8 cellular contexts compared by ENCODE assay signal in the genomic region with DNA sequence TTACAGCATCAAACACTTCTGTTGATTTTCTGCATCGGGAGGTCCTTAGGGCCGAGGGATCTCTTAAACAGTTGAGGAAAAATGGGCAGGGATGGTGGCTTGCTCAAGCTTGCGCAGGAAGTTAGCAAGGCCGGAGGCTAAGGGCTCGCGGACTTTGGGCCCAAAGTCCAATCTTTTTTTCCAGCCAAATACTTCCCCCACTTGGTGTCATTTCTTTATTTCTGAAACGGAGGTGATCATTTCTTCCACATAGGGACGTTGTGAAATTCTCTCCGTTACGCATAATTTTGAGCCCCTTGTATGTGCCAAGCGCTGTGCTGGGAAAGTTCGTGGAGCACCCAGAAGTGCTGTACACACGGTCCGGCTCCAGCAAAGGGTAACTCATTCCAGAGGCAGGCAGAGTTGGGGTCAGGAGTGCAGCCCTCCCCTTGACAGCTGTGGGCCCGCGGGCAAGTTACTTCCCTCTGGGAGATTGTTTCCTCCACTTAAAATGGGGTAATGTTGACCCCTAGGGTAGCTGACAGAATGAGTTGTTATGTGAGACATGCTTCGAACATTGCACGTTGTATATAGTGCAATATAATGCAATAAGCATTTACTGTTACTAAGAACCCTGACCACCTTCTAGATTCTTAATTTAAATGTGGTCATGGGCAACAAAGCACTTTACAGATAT. TPM values are rescaled to one million over a fixed set of nuclear protein-coding genes. Genes with fewer than 3 reads are reported as not detected.
A peak's percentile ranks its signal among the peaks of the same experiment; 100 is the strongest.
DNase-seq lines count a peak whose midpoint lies in the region; ATAC-seq lines count a peak whose summit lies in the region.

No MANE protein-coding gene starts in this region.

- peak overlapping the region; percentile 41 for H3K9ac ChIP-seq in iPS-15b (ENCODE audit: low read depth, low read length)
- H3K9ac ChIP-seq in stomach smooth muscle (ENCODE audit: low read length in 2 of 2) = peak overlapping the region; percentile 80 to 89

- peak overlapping the region; percentile 78 for H3K27ac ChIP-seq in stomach smooth muscle (ENCODE audit: low read length)

- H3K36me3 ChIP-seq in iPS-15b (ENCODE audit: control insufficient read depth, insufficient read depth, low read length) (peaks cover 27% of the 10 kb centered on the region), stomach smooth muscle (ENCODE audit: control insufficient read depth in 2 of 2, insufficient read depth in 2 of 2, low read length in 2 of 2) (peaks cover 24 to 28% of the 10 kb centered on the region in 2 donors)

- ATAC-seq in activated T-cell treated with anti-CD3 and anti-CD28 coated beads, Interleukin-2, amount 50 U/mL, for 4 hours = no peak

- H3K4me3 ChIP-seq in iPS-15b (ENCODE audit: low read depth, low read length) (peak overlapping the region; percentile 92), stomach smooth muscle (ENCODE audit: low read length in 2 of 2) (peak overlapping the region; percentile 91 to 93)

- H3K4me1 ChIP-seq in iPS-15b (ENCODE audit: control insufficient read depth, insufficient read depth, low read length) = peaks cover 3% of the 10 kb centered on the region
- H3K4me1 ChIP-seq in stomach smooth muscle (ENCODE audit: control insufficient read depth, insufficient read depth, low read length) = peaks cover 38% of the 10 kb centered on the region

- intact Hi-C loops in activated CD4-positive, alpha-beta memory T cell treated with anti-CD3 and anti-CD28 coated beads for 36 hours (cut with micrococcal nuclease) = loop anchor here (1.0 to 5.0 kb wide), 3 partner anchors 17 to 106 kb away; partner anchors contain the start of genes ATF4, RPS19BP1 and TAB1

- CTCF ChIA-PET in activated CD4-positive, alpha-beta memory T cell treated with anti-CD3 and anti-CD28 coated beads for 36 hours (lab: Charles Lee) = interaction anchor here (0.8 to 5.4 kb wide), 9 partner anchors 8 to 184 kb away, joined by 3 to 52 read pairs (median 5); partner anchors contain the start of gene RPL3

- no peak for DNase-seq in activated T-cell treated with anti-CD3 and anti-CD28 coated beads, Interleukin-2, amount 50 U/mL, for 4 hours
- no peak for DNase-seq in activated T-cell treated with anti-CD3 and anti-CD28 coated beads, Interleukin-2, amount 50 U/mL, for 48 hours
- DNase-seq in activated CD4-positive, alpha-beta memory T cell treated with anti-CD3 and anti-CD28 coated beads for 36 hours = no peak
- DNase-seq in AG08396 (ENCODE audit: low spot score) (no peak), NCI-H2081 treated with DMSO at 0.1 percent for 48 hours (lab: John Stamatoyannopoulos, UW) (no peak), NCI-H1694 treated with DMSO at 0.1 percent for 48 hours (lab: John Stamatoyannopoulos, UW) (no peak)

- peak overlapping the region; percentile 95 for H3K4me3 Mint-ChIP-seq in activated T-cell treated with anti-CD3 and anti-CD28 coated beads, Interleukin-2, amount 50 U/mL, for 4 hours
- H3K4me3 Mint-ChIP-seq in activated CD4-positive, alpha-beta memory T cell treated with anti-CD3 and anti-CD28 coated beads for 36 hours = peak overlapping the region; percentile 96

- H3K27ac Mint-ChIP-seq in activated CD4-positive, alpha-beta memory T cell treated with anti-CD3 and anti-CD28 coated beads for 36 hours = peak overlapping the region; percentile 81

- no peaks in the 10 kb centered on the region for H3K27me3 Mint-ChIP-seq in activated T-cell treated with anti-CD3 and anti-CD28 coated beads, Interleukin-2, amount 50 U/mL, for 4 hours (ENCODE audit: low read depth)
- H3K27me3 Mint-ChIP-seq in activated CD4-positive, alpha-beta memory T cell treated with anti-CD3 and anti-CD28 coated beads for 36 hours = no peaks in the 10 kb centered on the region

- H3K9me3 ChIP-seq in iPS-15b (ENCODE audit: control insufficient read depth, insufficient read depth, low read length) (no peaks in the 10 kb centered on the region), stomach smooth muscle (ENCODE audit: control insufficient read depth in 2 of 2, low read length in 2 of 2) (no peaks in the 10 kb centered on the region)

- peaks cover 36% of the 10 kb centered on the region for H3K4me1 Mint-ChIP-seq in activated T-cell treated with anti-CD3 and anti-CD28 coated beads, Interleukin-2, amount 50 U/mL, for 4 hours (ENCODE audit: low read depth)
- H3K4me1 Mint-ChIP-seq in activated CD4-positive, alpha-beta memory T cell treated with anti-CD3 and anti-CD28 coated beads for 36 hours (ENCODE audit: low read depth) = peaks cover 42% of the 10 kb centered on the region

- peaks cover 28% of the 10 kb centered on the region for H3K36me3 Mint-ChIP-seq in activated T-cell treated with anti-CD3 and anti-CD28 coated beads, Interleukin-2, amount 50 U/mL, for 4 hours (ENCODE audit: insufficient read depth)
- peaks cover 38% of the 10 kb centered on the region for H3K36me3 Mint-ChIP-seq in activated CD4-positive, alpha-beta memory T cell treated with anti-CD3 and anti-CD28 coated beads for 36 hours

- POLR2A ChIA-PET in activated CD4-positive, alpha-beta memory T cell treated with anti-CD3 and anti-CD28 coated beads for 36 hours (lab: Charles Lee) = interaction anchor here (0.6 to 2.7 kb wide), 6 partner anchors 9 to 184 kb away, joined by 3 to 20 read pairs (median 6); partner anchors contain the start of gene ATF4

- H3K9me3 Mint-ChIP-seq in activated T-cell treated with anti-CD3 and anti-CD28 coated beads, Interleukin-2, amount 50 U/mL, for 4 hours = no peaks in the 10 kb centered on the region
- H3K9me3 Mint-ChIP-seq in activated CD4-positive, alpha-beta memory T cell treated with anti-CD3 and anti-CD28 coated beads for 36 hours = no peaks in the 10 kb centered on the region

- H3K27me3 ChIP-seq in iPS-15b (ENCODE audit: control insufficient read depth, insufficient read depth, low read length) (peaks cover 56% of the 10 kb centered on the region), stomach smooth muscle (ENCODE audit: control insufficient read depth in 1 of 2, insufficient read depth in 2 of 2, low read length in 2 of 2) (no peaks in the 10 kb centered on the region)

RNA-seq across cellular contexts. Expression of gene MIEF1, which starts 0.8 kb away (rescaled TPM):
- total RNA-seq in activated T-cell treated with anti-CD3 and anti-CD28 coated beads, Interleukin-2, amount 50 U/mL, for 4 hours = 10 to 100 TPM; 69.9 to 76.6 (median 70.7) TPM
- total RNA-seq in activated CD4-positive, alpha-beta memory T cell treated with anti-CD3 and anti-CD28 coated beads for 36 hours = 10 to 100 TPM; 40.3 to 43.1 TPM

RNA-seq across cellular contexts. Expression of gene ATF4, which starts 17.4 kb away (rescaled TPM):
- total RNA-seq in activated T-cell treated with anti-CD3 and anti-CD28 coated beads, Interleukin-2, amount 50 U/mL, for 4 hours = 100 to 1,000 TPM; 611 to 673 (median 650) TPM
- total RNA-seq in activated CD4-positive, alpha-beta memory T cell treated with anti-CD3 and anti-CD28 coated beads for 36 hours = 100 to 1,000 TPM; 437 to 455 TPM

RNA-seq across cellular contexts. Expression of gene RPS19BP1, which starts 29.6 kb away (rescaled TPM):
- 100 to 1,000 TPM; 198 to 208 (median 201) TPM for total RNA-seq in activated T-cell treated with anti-CD3 and anti-CD28 coated beads, Interleukin-2, amount 50 U/mL, for 4 hours
- total RNA-seq in activated CD4-positive, alpha-beta memory T cell treated with anti-CD3 and anti-CD28 coated beads for 36 hours = 10 to 100 TPM; 65.2 to 67.5 TPM

RNA-seq across cellular contexts. Expression of gene MGAT3, which starts 46.1 kb away (rescaled TPM):
- under 1 TPM; 0.30 to 0.90 (median 0.40) TPM for total RNA-seq in activated T-cell treated with anti-CD3 and anti-CD28 coated beads, Interleukin-2, amount 50 U/mL, for 4 hours
- under 1 TPM in 1 of 2 experiments, not detected in 1; 0.05 TPM for total RNA-seq in activated CD4-positive, alpha-beta memory T cell treated with anti-CD3 and anti-CD28 coated beads for 36 hours
